In the genomic region with DNA sequence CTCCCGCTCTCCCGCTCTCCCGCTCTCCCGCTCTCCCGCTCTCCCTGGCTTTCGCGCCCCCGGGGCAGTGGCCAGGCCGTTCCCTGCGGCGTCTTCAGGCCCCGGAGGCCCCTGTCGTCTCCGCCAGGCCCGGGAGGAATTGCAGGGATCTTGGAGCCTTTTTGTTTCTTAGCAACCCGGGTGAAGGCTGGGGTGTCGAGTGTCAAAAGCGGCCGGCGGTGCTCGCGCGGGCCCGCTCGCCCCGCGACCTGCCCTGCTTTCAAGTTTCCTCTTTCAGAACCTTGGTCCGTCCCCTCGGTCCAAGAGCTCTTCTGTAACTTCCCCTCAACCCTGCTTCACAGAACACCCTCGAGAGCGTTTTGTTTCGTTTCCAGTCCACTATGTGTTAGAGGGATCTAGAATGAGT, we compare ENCODE assay signal across 7 cellular contexts. TPM values are rescaled to one million over a fixed set of nuclear protein-coding genes. Genes with fewer than 3 reads are reported as not detected.
A peak's percentile ranks its signal among the peaks of the same experiment; 100 is the strongest.
DNase-seq lines count a peak whose midpoint lies in the region; ATAC-seq and TF ChIP-seq lines count a peak whose summit lies in the region.

No MANE protein-coding gene starts in this region.

- no peaks in the 10 kb centered on the region for H3K9me3 ChIP-seq in GM23248 (ENCODE audit: low read depth)
- no peaks in the 10 kb centered on the region for H3K9me3 ChIP-seq in Karpas-422 (ENCODE audit: low read length)
- no peaks in the 10 kb centered on the region for H3K9me3 ChIP-seq in T-helper 17 cell (ENCODE audit: control insufficient read depth, low read length, poor library complexity, severe bottlenecking)
- H3K9me3 ChIP-seq in iPS-15b (ENCODE audit: control insufficient read depth, insufficient read depth, low read length): no peaks in the 10 kb centered on the region
- H3K9me3 ChIP-seq in sigmoid colon: no peaks in the 10 kb centered on the region

- peaks cover 47% of the 10 kb centered on the region for H3K4me1 Mint-ChIP-seq in T-helper 17 cell
- H3K4me1 Mint-ChIP-seq in MCF 10A (ENCODE audit: insufficient read depth, unreplicated experiment): peaks cover 28% of the 10 kb centered on the region

- H3K4me3 ChIP-seq in GM23248 (peak overlapping the region; percentile 92), Karpas-422 (ENCODE audit: low read length) (peak overlapping the region; percentile 96), iPS-15b (ENCODE audit: low read depth, low read length) (peak overlapping the region; percentile 86), sigmoid colon (peak overlapping the region; percentile 69 to 95 (median 78))

- peak overlapping the region; percentile 97 for H3K27ac Mint-ChIP-seq in T-helper 17 cell
- peak overlapping the region; percentile 97 for H3K27ac Mint-ChIP-seq in MCF 10A (ENCODE audit: low read depth, unreplicated experiment)

- H3K27me3 ChIP-seq in GM23248 (replicated peaks; ENCODE audit: insufficient read depth): no peaks in the 10 kb centered on the region
- no peaks in the 10 kb centered on the region for H3K27me3 ChIP-seq in Karpas-422 (ENCODE audit: low read length)
- no peaks in the 10 kb centered on the region for H3K27me3 ChIP-seq in iPS-15b (ENCODE audit: control insufficient read depth, insufficient read depth, low read length)
- H3K27me3 ChIP-seq in sigmoid colon: no peaks in the 10 kb centered on the region

- DNase-seq in GM10266 (ENCODE audit: extremely low spot score) (peak; percentile 43), GM23248 (peak; percentile 86), Karpas-422 (peak; percentile 85), T-helper 17 cell (peak in 2 of 3 donors; percentile 13), MCF 10A (ENCODE audit: unreplicated experiment) (peak; percentile 64), sigmoid colon (peak; percentile 77)

- H3K4me2 ChIP-seq in GM23248 (ENCODE audit: unreplicated experiment) (peak overlapping the region; percentile 93), Karpas-422 (ENCODE audit: low read depth, low read length, poor library complexity, severe bottlenecking) (peak overlapping the region; percentile 77)

- H3K36me3 ChIP-seq in GM23248 (ENCODE audit: low read depth) (no peaks in the 10 kb centered on the region), Karpas-422 (ENCODE audit: insufficient read depth, low read length) (peaks cover 30% of the 10 kb centered on the region; the same call in 1 of the 2 replicates), iPS-15b (ENCODE audit: control insufficient read depth, insufficient read depth, low read length) (no peaks in the 10 kb centered on the region), sigmoid colon (no peaks in the 10 kb centered on the region)

- peaks cover 52% of the 10 kb centered on the region for H3K79me2 ChIP-seq in GM23248 (ENCODE audit: insufficient read depth)
- H3K79me2 ChIP-seq in Karpas-422 (ENCODE audit: low read length): peaks cover 56% of the 10 kb centered on the region

- H3K9ac ChIP-seq in GM23248 (peak overlapping the region; percentile 97), Karpas-422 (ENCODE audit: low read length) (peak overlapping the region; percentile 97), iPS-15b (ENCODE audit: low read depth, low read length) (peak overlapping the region; percentile 81)

- in situ Hi-C loops in GM23248 (cut with MboI): no loop called here

- H3K4me3 Mint-ChIP-seq in T-helper 17 cell (peak overlapping the region; percentile 98), MCF 10A (ENCODE audit: unreplicated experiment) (peak overlapping the region; percentile 85)

- peak in 1 of 2 donors; percentile 19 for TF ChIP-seq POLR2A in sigmoid colon (IDR thresholded peaks at IDR 0.05)

- TF ChIP-seq CTCF in GM10266 (IDR thresholded peaks at IDR 0.05; ENCODE audit: control insufficient read depth, insufficient read depth, low read depth, missing control alignments) (no peak), MCF 10A (IDR thresholded peaks at IDR 0.05; ENCODE audit: unreplicated experiment) (no peak), sigmoid colon (IDR thresholded peaks at IDR 0.05) (no peak)

- H3K36me3 Mint-ChIP-seq in T-helper 17 cell (ENCODE audit: low read depth) (peaks cover 7% of the 10 kb centered on the region), MCF 10A (ENCODE audit: insufficient read depth, unreplicated experiment) (peaks cover 21% of the 10 kb centered on the region)

- BruUV-seq in MCF 10A (replicated peaks; lab: Mats Ljungman, UMichigan): no TSS peak

- peaks cover 11% of the 10 kb centered on the region; the same call in 1 of the 2 replicates for H3K4me1 ChIP-seq in GM23248 (ENCODE audit: insufficient read depth)
- H3K4me1 ChIP-seq in Karpas-422 (ENCODE audit: low read length): peaks cover 20% of the 10 kb centered on the region
- peaks cover 12% of the 10 kb centered on the region for H3K4me1 ChIP-seq in iPS-15b (ENCODE audit: control insufficient read depth, insufficient read depth, low read length)
- peaks cover 0 to 41% (median 21%) of the 10 kb centered on the region in 4 donors for H3K4me1 ChIP-seq in sigmoid colon

- H3K9me3 Mint-ChIP-seq in MCF 10A (ENCODE audit: unreplicated experiment): no peaks in the 10 kb centered on the region

- 1% methylated on average over 31 to 32 of the region's 32 CpGs for WGBS in GM23248 (ENCODE audit: low coverage in 1 of 2, low lambda C conversion rate in 2 of 2, missing lambda C conversion rate in 2 of 2), 2 experiments
- 0 to 1% methylated on average over 32 of the region's 32 CpGs for WGBS in sigmoid colon, 2 donors

- CTCF ChIA-PET in MCF 10A (lab: Yijun Ruan, JAX): no interaction called here

- H2AFZ ChIP-seq in GM23248 (peak overlapping the region; percentile 78), Karpas-422 (ENCODE audit: low read length) (no peak overlapping the region)

- ATAC-seq in T-helper 17 cell: no peak

- H3K27me3 Mint-ChIP-seq in T-helper 17 cell: no peaks in the 10 kb centered on the region
- no peaks in the 10 kb centered on the region for H3K27me3 Mint-ChIP-seq in MCF 10A (ENCODE audit: insufficient read depth, unreplicated experiment)

- H3K9me2 ChIP-seq in GM23248 (ENCODE audit: insufficient read depth) (no peaks in the 10 kb centered on the region), Karpas-422 (replicated peaks; ENCODE audit: insufficient read depth, low read length) (no peaks in the 10 kb centered on the region)

- H4K20me1 ChIP-seq in GM23248 (ENCODE audit: insufficient read depth): no peaks in the 10 kb centered on the region
- peaks cover 21% of the 10 kb centered on the region; the same call in 1 of the 2 replicates for H4K20me1 ChIP-seq in Karpas-422 (ENCODE audit: insufficient read depth, low read depth, low read length)

- POLR2A ChIA-PET in MCF 10A (lab: Yijun Ruan, JAX): interaction anchor here (0.6 to 4.6 kb wide), 9 partner anchors 8 to 184 kb away, joined by 3 to 84 read pairs (median 4); partner anchors contain the start of genes RNF125 and TRAPPC8

- H3F3A ChIP-seq in GM23248 (ENCODE audit: insufficient read depth): peaks cover 12% of the 10 kb centered on the region

- intact Hi-C loops in MCF 10A (cut with micrococcal nuclease): loop anchor here (5.0 kb wide), 1 partner anchor 829 kb away; no protein-coding TSS in a partner anchor
- intact Hi-C loops in sigmoid colon (cut with DNase I): loop anchor here (10.0 kb wide), 1 partner anchor 192 kb away; no protein-coding TSS in a partner anchor

- no peak for TF ChIP-seq EP300 in sigmoid colon (IDR thresholded peaks at IDR 0.05)

- H3K27ac ChIP-seq in GM23248: peak overlapping the region; percentile 88
- H3K27ac ChIP-seq in Karpas-422 (ENCODE audit: low read length): peak overlapping the region; percentile 67
- H3K27ac ChIP-seq in sigmoid colon: peak overlapping the region; percentile 94 to 100 (median 100)

RNA-seq across cellular contexts. Expression of gene RNF138, which starts 1.4 kb away (rescaled TPM):
- 14.4 and 26.4 TPM in 2 replicates for total RNA-seq in GM23248 (2014; rRNA removed; shearing (Covaris generic))
- polyA plus RNA-seq in GM23248 (2016; fragmentation: Nextera tagmentation; extraction: Ambion mirVana): 15.4 and 19.6 TPM in 2 replicates
- 21.8 and 34.0 TPM in 2 replicates for total RNA-seq in Karpas-422 (2014; rRNA removed; shearing (Covaris generic); ENCODE audit: low replicate concordance)
- 100 to 1,000 TPM in 1 of 2 donors, 10 to 100 TPM in 1; 86.8 to 104 TPM for total RNA-seq in T-helper 17 cell
- total RNA-seq in MCF 10A (2022): 42.3 and 64.5 TPM in 2 replicates
- total RNA-seq in sigmoid colon: 10 to 100 TPM in 3 of 4 donors, 1 to 10 TPM in 1; 8.3 to 26.3 (median 23.7) TPM
- polyA plus RNA-seq in sigmoid colon: 10 to 100 TPM; 22.4 to 47.4 (median 33.1) TPM

Comparison
In these comparisons a context has a peak if more than half of its experiments do, and no peak if none do; other contexts are left out.
1. DNase-seq: peak in every context shown above with its lines; median percentile 86 in GM23248; 85 in Karpas-422; 77 in sigmoid colon; 64 in MCF 10A; 43 in GM10266; 13 in T-helper 17 cell.